Comparison of ENCODE assay signal across 1 cellular context in genomic region chr1:58158006-58158405, GRCh38.
TF ChIP-seq lines count a peak whose summit lies in the region.

No MANE protein-coding gene starts in this region.

TF ChIP-seq in H1, 55 proteins besides CTCF, POLR2A, EP300 and RAD21 (continued from another document):
- TF ChIP-seq CHD7 (IDR thresholded peaks at IDR 0.05; ENCODE audit: insufficient replicate concordance, low read length), result peak; percentile 17
